10 cellular contexts compared by ENCODE assay signal in the genomic region with DNA sequence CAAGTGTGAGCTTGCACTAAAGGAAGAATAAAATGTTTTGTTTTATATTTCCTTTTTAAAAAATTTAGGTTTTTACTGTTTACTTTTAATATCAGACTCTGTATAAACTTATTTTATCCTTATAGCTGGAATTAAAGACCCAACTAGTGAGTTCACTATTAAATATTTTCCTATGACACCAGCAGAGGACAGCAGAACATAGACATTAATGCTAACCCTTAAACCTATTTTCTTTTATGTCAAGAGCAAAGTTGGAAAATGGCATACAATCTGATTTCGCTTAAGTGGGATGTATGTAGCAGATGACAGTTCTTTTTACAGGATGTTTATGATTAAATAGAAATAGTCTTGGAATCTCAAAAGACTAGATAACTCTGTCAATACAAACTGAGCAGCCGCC.
DNase-seq lines count a peak whose midpoint lies in the region; ATAC-seq and TF ChIP-seq lines count a peak whose summit lies in the region.
"Had no signal": no experiment of that assay in that cellular context is flagged by ENCODE, and none has a peak within 500 bp of the region (broad histone marks: within the 10 kb centered on the region; RNA-seq: fewer than 3 reads in every experiment).

No MANE protein-coding gene starts in this region.

- no peak overlapping the region for H3K4me3 ChIP-seq in left ventricle myocardium inferior

- intact Hi-C loops in left ventricle myocardium inferior (cut with micrococcal nuclease): no loop called here
- intact Hi-C loops in Right ventricle myocardium inferior (cut with DNase I): no loop called here

- no peaks in the 10 kb centered on the region for H3K9me3 ChIP-seq in left ventricle myocardium inferior (replicated peaks)

- no peaks in the 10 kb centered on the region for H3K4me1 ChIP-seq in left ventricle myocardium inferior

- no peak for ATAC-seq in Right ventricle myocardium inferior
- ATAC-seq: activated naive CD8-positive, alpha-beta T cell treated with anti-CD3 and anti-CD28 coated beads, Interleukin-2, amount 50 U/mL, for 24 hours had no signal

- no peaks in the 10 kb centered on the region for H3K36me3 ChIP-seq in left ventricle myocardium inferior

- H3K27ac ChIP-seq in left ventricle myocardium inferior (replicated peaks): no peak overlapping the region

- no peaks in the 10 kb centered on the region for H3K27me3 ChIP-seq in left ventricle myocardium inferior (ENCODE audit: low read depth)

- DNase-seq in left ventricle myocardium inferior (no peak), Right ventricle myocardium inferior (ENCODE audit: missing footprints) (no peak), OCI-M1 (lab: John Stamatoyannopoulos, UW) (peak; percentile 43), fibroblast of the conjunctiva (ENCODE audit: low read depth) (peak; percentile 0), NCI-H2227 treated with DMSO at 0.1 percent for 48 hours (lab: John Stamatoyannopoulos, UW) (no peak), kidney glomerular epithelial cell (lab: John Stamatoyannopoulos, UW) (no peak), activated gamma-delta T cell treated with Interleukin-2 at 50 U/mL for 16 hours (no peak)
- no peak for DNase-seq in activated CD4-positive, alpha-beta T cell treated with anti-CD3 and anti-CD28 coated beads, Interleukin-2, amount 50 U/mL, for 4 hours
- DNase-seq: activated naive CD8-positive, alpha-beta T cell treated with anti-CD3 and anti-CD28 coated beads, Interleukin-2, amount 50 U/mL, for 24 hours; effector memory CD4-positive, alpha-beta T cell had no signal

- peak; percentile 32 for TF ChIP-seq CTCF in left ventricle myocardium inferior (IDR thresholded peaks at IDR 0.05; ENCODE audit: borderline replicate concordance)

Comparison
In these comparisons a context has a peak if more than half of its experiments do, and no peak if none do; other contexts are left out.
1. DNase-seq: peak in OCI-M1 (single experiment) and fibroblast of the conjunctiva (single experiment); none in left ventricle myocardium inferior (single experiment), Right ventricle myocardium inferior (single experiment), NCI-H2227 treated with DMSO at 0.1 percent for 48 hours (single experiment), kidney glomerular epithelial cell (single experiment), activated gamma-delta T cell treated with Interleukin-2 at 50 U/mL for 16 hours (single experiment) and activated CD4-positive, alpha-beta T cell treated with anti-CD3 and anti-CD28 coated beads, Interleukin-2, amount 50 U/mL, for 4 hours (0 of 2).